1 cellular context compared by ENCODE assay signal in the genomic region with DNA sequence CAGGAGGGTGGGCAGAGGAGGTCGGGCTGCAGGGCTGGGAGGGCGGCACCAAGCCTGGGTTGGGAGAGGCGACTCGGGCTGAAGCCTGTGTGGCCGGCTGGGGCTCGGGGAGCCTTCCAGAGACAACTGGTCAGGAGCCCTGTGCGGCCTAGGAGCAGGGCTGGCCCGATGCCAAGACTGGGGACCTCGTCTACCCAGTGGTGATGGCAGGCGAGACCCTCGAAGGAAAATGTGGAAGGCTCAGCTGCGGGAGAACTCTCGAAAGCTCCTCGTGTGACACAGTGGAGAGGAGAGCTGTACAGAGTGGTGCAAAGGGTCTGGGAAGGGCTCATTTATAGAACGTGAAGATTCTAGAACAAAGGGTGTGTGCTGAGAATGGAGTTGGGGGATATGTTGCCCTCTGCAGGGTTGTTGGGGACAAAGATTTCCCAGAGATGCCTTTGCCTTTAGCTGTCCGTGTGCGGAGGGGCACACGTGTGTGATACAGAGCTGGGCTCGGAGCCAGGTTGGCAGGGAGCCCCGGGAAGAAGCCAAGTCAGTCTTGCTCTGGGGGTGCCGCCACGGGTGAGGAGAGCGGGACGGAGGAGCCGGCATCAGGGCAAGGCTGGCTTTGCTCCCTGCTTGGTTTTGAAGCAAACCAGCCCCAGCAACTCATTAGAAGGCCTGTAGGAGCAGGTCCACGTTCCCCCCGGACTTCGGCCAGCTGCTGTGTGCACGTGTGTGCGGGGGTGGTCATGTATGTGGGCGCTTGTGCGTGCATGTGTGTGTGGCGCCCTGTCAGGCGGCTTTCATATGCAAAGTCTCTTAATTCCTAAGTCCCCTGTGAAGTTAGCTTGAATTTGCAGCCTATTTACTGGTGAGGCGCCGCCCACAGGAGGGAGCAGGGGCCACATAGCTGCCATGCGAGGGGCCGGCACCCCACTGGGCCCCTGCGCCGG.
TF ChIP-seq lines count a peak whose summit lies in the region.

No MANE protein-coding gene starts in this region.

TF ChIP-seq in GM23338, 12 proteins besides CTCF, POLR2A, EP300 and RAD21 (continued from another document):
- TF ChIP-seq ZNF462 (CRISPR knock-in tag; IDR thresholded peaks at IDR 0.05), result no peak
- TF ChIP-seq, protein P1, sequence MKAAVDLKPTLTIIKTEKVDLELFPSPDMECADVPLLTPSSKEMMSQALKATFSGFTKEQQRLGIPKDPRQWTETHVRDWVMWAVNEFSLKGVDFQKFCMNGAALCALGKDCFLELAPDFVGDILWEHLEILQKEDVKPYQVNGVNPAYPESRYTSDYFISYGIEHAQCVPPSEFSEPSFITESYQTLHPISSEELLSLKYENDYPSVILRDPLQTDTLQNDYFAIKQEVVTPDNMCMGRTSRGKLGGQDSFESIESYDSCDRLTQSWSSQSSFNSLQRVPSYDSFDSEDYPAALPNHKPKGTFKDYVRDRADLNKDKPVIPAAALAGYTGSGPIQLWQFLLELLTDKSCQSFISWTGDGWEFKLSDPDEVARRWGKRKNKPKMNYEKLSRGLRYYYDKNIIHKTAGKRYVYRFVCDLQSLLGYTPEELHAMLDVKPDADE (IDR thresholded peaks at IDR 0.05), result no peak
- no peak for TF ChIP-seq NANOG (IDR thresholded peaks at IDR 0.05; ENCODE audit: borderline replicate concordance)
- no peak for TF ChIP-seq EZH2phosphoT487 (IDR thresholded peaks at IDR 0.05; ENCODE audit: unreplicated experiment)
- no peak for TF ChIP-seq STAT1 (IDR thresholded peaks at IDR 0.05; ENCODE audit: unreplicated experiment)
- TF ChIP-seq CREB1 (CRISPR knock-in tag; IDR thresholded peaks at IDR 0.05; ENCODE audit: low read depth), result no peak
